ENCODE assay signal across 11 cellular contexts in genomic region chr15:57284535-57284934, GRCh38.
DNase-seq lines count a peak whose midpoint lies in the region; ATAC-seq and TF ChIP-seq lines count a peak whose summit lies in the region.
"Had no signal": no experiment of that assay in that cellular context is flagged by ENCODE, and none has a peak within 500 bp of the region (broad histone marks: within the 10 kb centered on the region; RNA-seq: fewer than 3 reads in every experiment).

No MANE protein-coding gene starts in this region.

- 72 to 81% methylated on average over 3 of the region's 3 CpGs for WGBS in testis, 2 donors

- ATAC-seq in CD8-positive, alpha-beta T cell = no peak
- ATAC-seq in GM19351 (IDR thresholded peaks at IDR 0.05; ENCODE audit: unreplicated experiment) (peak; percentile 50), HG03175 (IDR thresholded peaks at IDR 0.05; ENCODE audit: unreplicated experiment) (peak; percentile 67)
- no peak for ATAC-seq in effector memory CD8-positive, alpha-beta T cell (replicated peaks)

- peak overlapping the region; percentile 60 for H3K27ac Mint-ChIP-seq in CD8-positive, alpha-beta T cell
- peak overlapping the region; percentile 27 for H3K27ac Mint-ChIP-seq in activated naive CD8-positive, alpha-beta T cell treated with anti-CD3 and anti-CD28 coated beads for 36 hours
- no peak overlapping the region for H3K27ac Mint-ChIP-seq in effector memory CD8-positive, alpha-beta T cell

- H3K4me3 Mint-ChIP-seq in CD8-positive, alpha-beta T cell = no peak overlapping the region
- no peak overlapping the region for H3K4me3 Mint-ChIP-seq in activated naive CD8-positive, alpha-beta T cell treated with anti-CD3 and anti-CD28 coated beads for 36 hours
- H3K4me3 Mint-ChIP-seq in effector memory CD8-positive, alpha-beta T cell = no peak overlapping the region
- H3K4me3 Mint-ChIP-seq: CD4-positive, alpha-beta memory T cell had no signal

- H3K4me1 ChIP-seq in CD8-positive, alpha-beta T cell (ENCODE audit: insufficient read depth, low read length) = no peaks in the 10 kb centered on the region
- H3K4me1 ChIP-seq in testis = no peaks in the 10 kb centered on the region
- peaks cover 7% of the 10 kb centered on the region for H3K4me1 ChIP-seq in A673 (ENCODE audit: insufficient read depth, low read length, poor library complexity, severe bottlenecking)

- H3K27me3 ChIP-seq in CD8-positive, alpha-beta T cell (ENCODE audit: insufficient read depth, low read length) = no peaks in the 10 kb centered on the region
- H3K27me3 ChIP-seq in testis = no peaks in the 10 kb centered on the region
- no peaks in the 10 kb centered on the region for H3K27me3 ChIP-seq in A673 (replicated peaks; ENCODE audit: insufficient read depth, low read depth, low read length, poor library complexity)

- no peak for DNase-seq in CD8-positive, alpha-beta T cell
- no peak for DNase-seq in activated naive CD8-positive, alpha-beta T cell treated with anti-CD3 and anti-CD28 coated beads for 36 hours
- no peak for DNase-seq in DMS153 treated with DMSO at 0.1 percent for 48 hours (lab: John Stamatoyannopoulos, UW; ENCODE audit: unreplicated experiment)
- DNase-seq in testis = no peak
- DNase-seq in A673 (ENCODE audit: low spot score) = no peak
- no peak for DNase-seq in effector memory CD8-positive, alpha-beta T cell
- DNase-seq: CD4-positive, alpha-beta memory T cell; mesendoderm had no signal

- H3K27me3 Mint-ChIP-seq in CD8-positive, alpha-beta T cell (ENCODE audit: low read depth) = no peaks in the 10 kb centered on the region
- H3K27me3 Mint-ChIP-seq in activated naive CD8-positive, alpha-beta T cell treated with anti-CD3 and anti-CD28 coated beads for 36 hours = no peaks in the 10 kb centered on the region
- no peaks in the 10 kb centered on the region for H3K27me3 Mint-ChIP-seq in effector memory CD8-positive, alpha-beta T cell
- H3K27me3 Mint-ChIP-seq: CD4-positive, alpha-beta memory T cell had no signal

- intact Hi-C loops in CD8-positive, alpha-beta T cell (cut with DNase I, micrococcal nuclease) = no loop called here
- intact Hi-C loops in testis (cut with DNase I; ENCODE audit: low total_unique reads) = no loop called here
- intact Hi-C loops in A673 (cut with micrococcal nuclease; ENCODE audit: unreplicated experiment) = no loop called here

- peaks cover 4% of the 10 kb centered on the region for H3K4me1 Mint-ChIP-seq in CD8-positive, alpha-beta T cell (ENCODE audit: low read depth)
- H3K4me1 Mint-ChIP-seq in activated naive CD8-positive, alpha-beta T cell treated with anti-CD3 and anti-CD28 coated beads for 36 hours = no peaks in the 10 kb centered on the region
- H3K4me1 Mint-ChIP-seq in effector memory CD8-positive, alpha-beta T cell (ENCODE audit: low read depth in 2 of 2) = peaks cover 0 to 3% of the 10 kb centered on the region in 2 donors
- H3K4me1 Mint-ChIP-seq: CD4-positive, alpha-beta memory T cell had no signal

- H3K9me3 ChIP-seq in CD8-positive, alpha-beta T cell (ENCODE audit: low read length) = no peaks in the 10 kb centered on the region
- H3K9me3 ChIP-seq in testis (no peaks in the 10 kb centered on the region), A673 (ENCODE audit: low read depth, low read length, poor library complexity, severe bottlenecking) (no peaks in the 10 kb centered on the region)

- CTCF ChIA-PET in CD8-positive, alpha-beta T cell (lab: Charles Lee) = no interaction called here
- CTCF ChIA-PET in A673 (lab: Charles Lee) = no interaction called here

- no peak for TF ChIP-seq POLR2A in testis (IDR thresholded peaks at IDR 0.05)

- H3K36me3 Mint-ChIP-seq in CD8-positive, alpha-beta T cell = peaks cover 88% of the 10 kb centered on the region
- peaks cover 38% of the 10 kb centered on the region for H3K36me3 Mint-ChIP-seq in activated naive CD8-positive, alpha-beta T cell treated with anti-CD3 and anti-CD28 coated beads for 36 hours
- H3K36me3 Mint-ChIP-seq in effector memory CD8-positive, alpha-beta T cell (ENCODE audit: insufficient read depth) = peaks cover 43% of the 10 kb centered on the region

- H3K27ac ChIP-seq in CD8-positive, alpha-beta T cell (ENCODE audit: low read depth, low read length) = no peak overlapping the region
- peak overlapping the region in 1 of 2 donors; percentile 34 for H3K27ac ChIP-seq in testis
- H3K27ac ChIP-seq in A673 (ENCODE audit: low read depth, low read length, poor library complexity, severe bottlenecking) = no peak overlapping the region
- H3K27ac ChIP-seq: SK-N-MC had no signal

- BruUV-seq in A673 (replicated peaks; lab: Mats Ljungman, UMichigan) = no TSS peak

- no peak overlapping the region for H3K4me3 ChIP-seq in CD8-positive, alpha-beta T cell (ENCODE audit: low read depth, low read length)
- H3K4me3 ChIP-seq in testis (no peak overlapping the region), A673 (ENCODE audit: low read depth, low read length, poor library complexity, severe bottlenecking) (no peak overlapping the region)
- H3K4me3 ChIP-seq: SK-N-MC had no signal

- POLR2A ChIA-PET in CD8-positive, alpha-beta T cell (lab: Charles Lee) = no interaction called here
- POLR2A ChIA-PET in A673 (lab: Charles Lee; ENCODE audit: low non-redundant PET) = no interaction called here

- peaks cover 14% of the 10 kb centered on the region for H3K36me3 ChIP-seq in CD8-positive, alpha-beta T cell (ENCODE audit: insufficient read depth, low read length)
- H3K36me3 ChIP-seq in testis (ENCODE audit: low read depth, missing control alignments) (no peaks in the 10 kb centered on the region), A673 (ENCODE audit: insufficient read depth, low read length, poor library complexity, severe bottlenecking) (peaks cover 95% of the 10 kb centered on the region)

- no peak for TF ChIP-seq CTCF in CD8-positive, alpha-beta T cell (IDR thresholded peaks at IDR 0.05)
- TF ChIP-seq CTCF in testis (IDR thresholded peaks at IDR 0.05) = no peak
- TF ChIP-seq CTCF in A673 (conservative IDR thresholded peaks at IDR 0.05; ENCODE audit: low read depth, low read length) = no peak

- no peaks in the 10 kb centered on the region for H3K9me3 Mint-ChIP-seq in CD8-positive, alpha-beta T cell
- H3K9me3 Mint-ChIP-seq in activated naive CD8-positive, alpha-beta T cell treated with anti-CD3 and anti-CD28 coated beads for 36 hours = no peaks in the 10 kb centered on the region
- no peaks in the 10 kb centered on the region for H3K9me3 Mint-ChIP-seq in effector memory CD8-positive, alpha-beta T cell
- H3K9me3 Mint-ChIP-seq: CD4-positive, alpha-beta memory T cell had no signal

Comparison
In these comparisons a context has a peak if more than half of its experiments do, and no peak if none do; other contexts are left out.
1. ATAC-seq: peak in GM19351 (single experiment) and HG03175 (single experiment); none in CD8-positive, alpha-beta T cell (single experiment) and effector memory CD8-positive, alpha-beta T cell (single experiment).
2. H3K27ac Mint-ChIP-seq: peak in CD8-positive, alpha-beta T cell (single experiment) and activated naive CD8-positive, alpha-beta T cell treated with anti-CD3 and anti-CD28 coated beads for 36 hours (single experiment); none in effector memory CD8-positive, alpha-beta T cell (0 of 2).